In the genomic region with DNA sequence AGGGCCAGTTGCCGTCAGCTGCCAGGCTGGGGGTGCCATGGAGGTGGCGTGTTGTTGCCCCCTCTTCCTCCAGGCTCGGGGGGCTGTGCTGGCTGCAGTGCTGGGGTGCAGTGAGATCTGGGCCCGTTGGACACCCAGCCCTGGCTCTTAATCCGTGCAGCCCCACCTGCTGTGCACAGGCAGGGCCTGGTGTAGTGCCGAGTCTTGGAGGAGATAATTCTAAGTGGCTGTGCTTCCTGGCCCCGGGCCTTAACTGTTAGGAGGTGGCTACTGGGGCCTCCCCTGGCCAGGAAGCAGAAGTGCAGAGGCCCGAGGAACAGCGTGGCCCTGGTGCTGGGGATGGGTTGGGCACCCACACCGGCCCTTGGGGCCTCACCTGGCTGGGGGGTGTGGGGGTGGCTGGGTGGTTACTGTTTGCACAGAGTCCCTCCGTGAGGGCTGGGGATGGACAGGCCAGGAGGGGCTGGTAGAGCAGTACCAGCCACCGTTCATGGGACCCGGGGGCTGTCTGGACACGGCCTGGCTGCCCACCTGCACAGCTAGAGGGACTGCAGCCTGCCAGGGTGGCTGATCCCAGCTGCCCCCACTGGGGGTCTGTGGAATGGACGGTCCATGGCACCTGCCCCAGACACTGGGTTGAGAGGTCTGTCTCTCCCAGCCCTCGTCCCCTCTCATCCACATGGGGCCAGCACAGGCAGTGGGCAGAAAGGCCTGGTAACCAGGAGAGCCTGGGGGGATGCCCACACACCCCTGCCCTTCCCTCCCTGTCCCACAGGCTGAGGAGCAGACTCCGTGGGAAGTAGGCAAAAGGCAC, we compare ENCODE assay signal across 1 cellular context.
TF ChIP-seq lines count a peak whose summit lies in the region.

No MANE protein-coding gene starts in this region.

TF ChIP-seq in HepG2, 621 proteins besides CTCF, POLR2A, EP300 and RAD21 (continued from another document and continues in another):
- TF ChIP-seq, protein P1, sequence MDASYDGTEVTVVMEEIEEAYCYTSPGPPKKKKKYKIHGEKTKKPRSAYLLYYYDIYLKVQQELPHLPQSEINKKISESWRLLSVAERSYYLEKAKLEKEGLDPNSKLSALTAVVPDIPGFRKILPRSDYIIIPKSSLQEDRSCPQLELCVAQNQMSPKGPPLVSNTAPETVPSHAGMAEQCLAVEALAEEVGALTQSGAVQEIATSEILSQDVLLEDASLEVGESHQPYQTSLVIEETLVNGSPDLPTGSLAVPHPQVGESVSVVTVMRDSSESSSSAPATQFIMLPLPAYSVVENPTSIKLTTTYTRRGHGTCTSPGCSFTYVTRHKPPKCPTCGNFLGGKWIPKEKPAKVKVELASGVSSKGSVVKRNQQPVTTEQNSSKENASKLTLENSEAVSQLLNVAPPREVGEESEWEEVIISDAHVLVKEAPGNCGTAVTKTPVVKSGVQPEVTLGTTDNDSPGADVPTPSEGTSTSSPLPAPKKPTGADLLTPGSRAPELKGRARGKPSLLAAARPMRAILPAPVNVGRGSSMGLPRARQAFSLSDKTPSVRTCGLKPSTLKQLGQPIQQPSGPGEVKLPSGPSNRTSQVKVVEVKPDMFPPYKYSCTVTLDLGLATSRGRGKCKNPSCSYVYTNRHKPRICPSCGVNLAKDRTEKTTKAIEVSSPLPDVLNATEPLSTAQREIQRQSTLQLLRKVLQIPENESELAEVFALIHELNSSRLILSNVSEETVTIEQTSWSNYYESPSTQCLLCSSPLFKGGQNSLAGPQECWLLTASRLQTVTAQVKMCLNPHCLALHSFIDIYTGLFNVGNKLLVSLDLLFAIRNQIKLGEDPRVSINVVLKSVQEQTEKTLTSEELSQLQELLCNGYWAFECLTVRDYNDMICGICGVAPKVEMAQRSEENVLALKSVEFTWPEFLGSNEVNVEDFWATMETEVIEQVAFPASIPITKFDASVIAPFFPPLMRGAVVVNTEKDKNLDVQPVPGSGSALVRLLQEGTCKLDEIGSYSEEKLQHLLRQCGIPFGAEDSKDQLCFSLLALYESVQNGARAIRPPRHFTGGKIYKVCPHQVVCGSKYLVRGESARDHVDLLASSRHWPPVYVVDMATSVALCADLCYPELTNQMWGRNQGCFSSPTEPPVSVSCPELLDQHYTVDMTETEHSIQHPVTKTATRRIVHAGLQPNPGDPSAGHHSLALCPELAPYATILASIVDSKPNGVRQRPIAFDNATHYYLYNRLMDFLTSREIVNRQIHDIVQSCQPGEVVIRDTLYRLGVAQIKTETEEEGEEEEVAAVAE (CRISPR knock-in tag; IDR thresholded peaks at IDR 0.05; ENCODE audit: borderline replicate concordance): no peak
- no peak for TF ChIP-seq ZNF878 (CRISPR knock-in tag; IDR thresholded peaks at IDR 0.05)
- no peak for TF ChIP-seq GTF3A (CRISPR knock-in tag; conservative IDR thresholded peaks at IDR 0.05)
- TF ChIP-seq CCAR2 (optimal IDR thresholded peaks at IDR 0.05; ENCODE audit: low read depth, low read length): no peak
- TF ChIP-seq ZNF329 (CRISPR knock-in tag; IDR thresholded peaks at IDR 0.05; ENCODE audit: low read depth): no peak
- no peak for TF ChIP-seq ZMYM2 (CRISPR knock-in tag; IDR thresholded peaks at IDR 0.05)
- TF ChIP-seq ZNF709 (CRISPR knock-in tag; IDR thresholded peaks at IDR 0.05): 0 out of 2 replicates have a peak, but pooled peaks have one; percentile 37
- TF ChIP-seq, protein P2, sequence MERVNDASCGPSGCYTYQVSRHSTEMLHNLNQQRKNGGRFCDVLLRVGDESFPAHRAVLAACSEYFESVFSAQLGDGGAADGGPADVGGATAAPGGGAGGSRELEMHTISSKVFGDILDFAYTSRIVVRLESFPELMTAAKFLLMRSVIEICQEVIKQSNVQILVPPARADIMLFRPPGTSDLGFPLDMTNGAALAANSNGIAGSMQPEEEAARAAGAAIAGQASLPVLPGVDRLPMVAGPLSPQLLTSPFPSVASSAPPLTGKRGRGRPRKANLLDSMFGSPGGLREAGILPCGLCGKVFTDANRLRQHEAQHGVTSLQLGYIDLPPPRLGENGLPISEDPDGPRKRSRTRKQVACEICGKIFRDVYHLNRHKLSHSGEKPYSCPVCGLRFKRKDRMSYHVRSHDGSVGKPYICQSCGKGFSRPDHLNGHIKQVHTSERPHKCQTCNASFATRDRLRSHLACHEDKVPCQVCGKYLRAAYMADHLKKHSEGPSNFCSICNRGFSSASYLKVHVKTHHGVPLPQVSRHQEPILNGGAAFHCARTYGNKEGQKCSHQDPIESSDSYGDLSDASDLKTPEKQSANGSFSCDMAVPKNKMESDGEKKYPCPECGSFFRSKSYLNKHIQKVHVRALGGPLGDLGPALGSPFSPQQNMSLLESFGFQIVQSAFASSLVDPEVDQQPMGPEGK (CRISPR knock-in tag; IDR thresholded peaks at IDR 0.05): 0 out of 2 replicates have a peak, but pooled peaks have one; percentile 20
- no peak for TF ChIP-seq ZNF773 (CRISPR knock-in tag; IDR thresholded peaks at IDR 0.05; ENCODE audit: borderline replicate concordance)
- TF ChIP-seq TAF15 (IDR thresholded peaks at IDR 0.05; ENCODE audit: low read depth, low read length, poor library complexity, severe bottlenecking): no peak
- TF ChIP-seq, protein P3, sequence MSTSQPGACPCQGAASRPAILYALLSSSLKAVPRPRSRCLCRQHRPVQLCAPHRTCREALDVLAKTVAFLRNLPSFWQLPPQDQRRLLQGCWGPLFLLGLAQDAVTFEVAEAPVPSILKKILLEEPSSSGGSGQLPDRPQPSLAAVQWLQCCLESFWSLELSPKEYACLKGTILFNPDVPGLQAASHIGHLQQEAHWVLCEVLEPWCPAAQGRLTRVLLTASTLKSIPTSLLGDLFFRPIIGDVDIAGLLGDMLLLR (CRISPR knock-in tag; IDR thresholded peaks at IDR 0.05): no peak
- TF ChIP-seq, protein P4, sequence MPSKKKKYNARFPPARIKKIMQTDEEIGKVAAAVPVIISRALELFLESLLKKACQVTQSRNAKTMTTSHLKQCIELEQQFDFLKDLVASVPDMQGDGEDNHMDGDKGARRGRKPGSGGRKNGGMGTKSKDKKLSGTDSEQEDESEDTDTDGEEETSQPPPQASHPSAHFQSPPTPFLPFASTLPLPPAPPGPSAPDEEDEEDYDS (CRISPR knock-in tag; IDR thresholded peaks at IDR 0.05): no peak
- no peak for TF ChIP-seq HMG20A (CRISPR knock-in tag; IDR thresholded peaks at IDR 0.05; ENCODE audit: borderline replicate concordance)
- no peak for TF ChIP-seq ATRX (CRISPR knock-in tag; IDR thresholded peaks at IDR 0.05; ENCODE audit: borderline replicate concordance)
- TF ChIP-seq, protein P5, sequence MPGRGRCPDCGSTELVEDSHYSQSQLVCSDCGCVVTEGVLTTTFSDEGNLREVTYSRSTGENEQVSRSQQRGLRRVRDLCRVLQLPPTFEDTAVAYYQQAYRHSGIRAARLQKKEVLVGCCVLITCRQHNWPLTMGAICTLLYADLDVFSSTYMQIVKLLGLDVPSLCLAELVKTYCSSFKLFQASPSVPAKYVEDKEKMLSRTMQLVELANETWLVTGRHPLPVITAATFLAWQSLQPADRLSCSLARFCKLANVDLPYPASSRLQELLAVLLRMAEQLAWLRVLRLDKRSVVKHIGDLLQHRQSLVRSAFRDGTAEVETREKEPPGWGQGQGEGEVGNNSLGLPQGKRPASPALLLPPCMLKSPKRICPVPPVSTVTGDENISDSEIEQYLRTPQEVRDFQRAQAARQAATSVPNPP (CRISPR knock-in tag; IDR thresholded peaks at IDR 0.05): no peak
- no peak for TF ChIP-seq SRSF9 (IDR thresholded peaks at IDR 0.05; ENCODE audit: borderline replicate concordance, insufficient read depth, low read depth, low read length, poor library complexity, severe bottlenecking)
- no peak for TF ChIP-seq GABPA (IDR thresholded peaks at IDR 0.05; ENCODE audit: low read depth, low read length)
- TF ChIP-seq GABPA (CRISPR knock-in tag; IDR thresholded peaks at IDR 0.05; ENCODE audit: low read depth): no peak
- no peak for TF ChIP-seq ZNF432 (CRISPR knock-in tag; IDR thresholded peaks at IDR 0.05; ENCODE audit: borderline replicate concordance)
- TF ChIP-seq, protein P6, sequence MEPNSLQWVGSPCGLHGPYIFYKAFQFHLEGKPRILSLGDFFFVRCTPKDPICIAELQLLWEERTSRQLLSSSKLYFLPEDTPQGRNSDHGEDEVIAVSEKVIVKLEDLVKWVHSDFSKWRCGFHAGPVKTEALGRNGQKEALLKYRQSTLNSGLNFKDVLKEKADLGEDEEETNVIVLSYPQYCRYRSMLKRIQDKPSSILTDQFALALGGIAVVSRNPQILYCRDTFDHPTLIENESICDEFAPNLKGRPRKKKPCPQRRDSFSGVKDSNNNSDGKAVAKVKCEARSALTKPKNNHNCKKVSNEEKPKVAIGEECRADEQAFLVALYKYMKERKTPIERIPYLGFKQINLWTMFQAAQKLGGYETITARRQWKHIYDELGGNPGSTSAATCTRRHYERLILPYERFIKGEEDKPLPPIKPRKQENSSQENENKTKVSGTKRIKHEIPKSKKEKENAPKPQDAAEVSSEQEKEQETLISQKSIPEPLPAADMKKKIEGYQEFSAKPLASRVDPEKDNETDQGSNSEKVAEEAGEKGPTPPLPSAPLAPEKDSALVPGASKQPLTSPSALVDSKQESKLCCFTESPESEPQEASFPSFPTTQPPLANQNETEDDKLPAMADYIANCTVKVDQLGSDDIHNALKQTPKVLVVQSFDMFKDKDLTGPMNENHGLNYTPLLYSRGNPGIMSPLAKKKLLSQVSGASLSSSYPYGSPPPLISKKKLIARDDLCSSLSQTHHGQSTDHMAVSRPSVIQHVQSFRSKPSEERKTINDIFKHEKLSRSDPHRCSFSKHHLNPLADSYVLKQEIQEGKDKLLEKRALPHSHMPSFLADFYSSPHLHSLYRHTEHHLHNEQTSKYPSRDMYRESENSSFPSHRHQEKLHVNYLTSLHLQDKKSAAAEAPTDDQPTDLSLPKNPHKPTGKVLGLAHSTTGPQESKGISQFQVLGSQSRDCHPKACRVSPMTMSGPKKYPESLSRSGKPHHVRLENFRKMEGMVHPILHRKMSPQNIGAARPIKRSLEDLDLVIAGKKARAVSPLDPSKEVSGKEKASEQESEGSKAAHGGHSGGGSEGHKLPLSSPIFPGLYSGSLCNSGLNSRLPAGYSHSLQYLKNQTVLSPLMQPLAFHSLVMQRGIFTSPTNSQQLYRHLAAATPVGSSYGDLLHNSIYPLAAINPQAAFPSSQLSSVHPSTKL (CRISPR knock-in tag; IDR thresholded peaks at IDR 0.05): no peak
- TF ChIP-seq, protein P7, sequence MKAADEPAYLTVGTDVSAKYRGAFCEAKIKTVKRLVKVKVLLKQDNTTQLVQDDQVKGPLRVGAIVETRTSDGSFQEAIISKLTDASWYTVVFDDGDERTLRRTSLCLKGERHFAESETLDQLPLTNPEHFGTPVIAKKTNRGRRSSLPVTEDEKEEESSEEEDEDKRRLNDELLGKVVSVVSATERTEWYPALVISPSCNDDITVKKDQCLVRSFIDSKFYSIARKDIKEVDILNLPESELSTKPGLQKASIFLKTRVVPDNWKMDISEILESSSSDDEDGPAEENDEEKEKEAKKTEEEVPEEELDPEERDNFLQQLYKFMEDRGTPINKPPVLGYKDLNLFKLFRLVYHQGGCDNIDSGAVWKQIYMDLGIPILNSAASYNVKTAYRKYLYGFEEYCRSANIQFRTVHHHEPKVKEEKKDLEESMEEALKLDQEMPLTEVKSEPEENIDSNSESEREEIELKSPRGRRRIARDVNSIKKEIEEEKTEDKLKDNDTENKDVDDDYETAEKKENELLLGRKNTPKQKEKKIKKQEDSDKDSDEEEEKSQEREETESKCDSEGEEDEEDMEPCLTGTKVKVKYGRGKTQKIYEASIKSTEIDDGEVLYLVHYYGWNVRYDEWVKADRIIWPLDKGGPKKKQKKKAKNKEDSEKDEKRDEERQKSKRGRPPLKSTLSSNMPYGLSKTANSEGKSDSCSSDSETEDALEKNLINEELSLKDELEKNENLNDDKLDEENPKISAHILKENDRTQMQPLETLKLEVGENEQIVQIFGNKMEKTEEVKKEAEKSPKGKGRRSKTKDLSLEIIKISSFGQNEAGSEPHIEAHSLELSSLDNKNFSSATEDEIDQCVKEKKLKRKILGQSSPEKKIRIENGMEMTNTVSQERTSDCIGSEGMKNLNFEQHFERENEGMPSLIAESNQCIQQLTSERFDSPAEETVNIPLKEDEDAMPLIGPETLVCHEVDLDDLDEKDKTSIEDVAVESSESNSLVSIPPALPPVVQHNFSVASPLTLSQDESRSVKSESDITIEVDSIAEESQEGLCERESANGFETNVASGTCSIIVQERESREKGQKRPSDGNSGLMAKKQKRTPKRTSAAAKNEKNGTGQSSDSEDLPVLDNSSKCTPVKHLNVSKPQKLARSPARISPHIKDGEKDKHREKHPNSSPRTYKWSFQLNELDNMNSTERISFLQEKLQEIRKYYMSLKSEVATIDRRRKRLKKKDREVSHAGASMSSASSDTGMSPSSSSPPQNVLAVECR (CRISPR knock-in tag; IDR thresholded peaks at IDR 0.05; ENCODE audit: borderline replicate concordance): 0 out of 2 replicates have a peak, but pooled peaks have one; percentile 13
- no peak for TF ChIP-seq IRF2 (CRISPR knock-in tag; IDR thresholded peaks at IDR 0.05)
- TF ChIP-seq ZNF205 (CRISPR knock-in tag; IDR thresholded peaks at IDR 0.05): no peak
- 0 out of 2 replicates have a peak, but pooled peaks have one; percentile 56 for TF ChIP-seq SSRP1 (CRISPR knock-in tag; IDR thresholded peaks at IDR 0.05)
- TF ChIP-seq, protein P8, sequence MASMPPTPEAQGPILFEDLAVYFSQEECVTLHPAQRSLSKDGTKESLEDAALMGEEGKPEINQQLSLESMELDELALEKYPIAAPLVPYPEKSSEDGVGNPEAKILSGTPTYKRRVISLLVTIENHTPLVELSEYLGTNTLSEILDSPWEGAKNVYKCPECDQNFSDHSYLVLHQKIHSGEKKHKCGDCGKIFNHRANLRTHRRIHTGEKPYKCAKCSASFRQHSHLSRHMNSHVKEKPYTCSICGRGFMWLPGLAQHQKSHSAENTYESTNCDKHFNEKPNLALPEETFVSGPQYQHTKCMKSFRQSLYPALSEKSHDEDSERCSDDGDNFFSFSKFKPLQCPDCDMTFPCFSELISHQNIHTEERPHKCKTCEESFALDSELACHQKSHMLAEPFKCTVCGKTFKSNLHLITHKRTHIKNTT (CRISPR knock-in tag; IDR thresholded peaks at IDR 0.05): no peak
- TF ChIP-seq, protein P9, sequence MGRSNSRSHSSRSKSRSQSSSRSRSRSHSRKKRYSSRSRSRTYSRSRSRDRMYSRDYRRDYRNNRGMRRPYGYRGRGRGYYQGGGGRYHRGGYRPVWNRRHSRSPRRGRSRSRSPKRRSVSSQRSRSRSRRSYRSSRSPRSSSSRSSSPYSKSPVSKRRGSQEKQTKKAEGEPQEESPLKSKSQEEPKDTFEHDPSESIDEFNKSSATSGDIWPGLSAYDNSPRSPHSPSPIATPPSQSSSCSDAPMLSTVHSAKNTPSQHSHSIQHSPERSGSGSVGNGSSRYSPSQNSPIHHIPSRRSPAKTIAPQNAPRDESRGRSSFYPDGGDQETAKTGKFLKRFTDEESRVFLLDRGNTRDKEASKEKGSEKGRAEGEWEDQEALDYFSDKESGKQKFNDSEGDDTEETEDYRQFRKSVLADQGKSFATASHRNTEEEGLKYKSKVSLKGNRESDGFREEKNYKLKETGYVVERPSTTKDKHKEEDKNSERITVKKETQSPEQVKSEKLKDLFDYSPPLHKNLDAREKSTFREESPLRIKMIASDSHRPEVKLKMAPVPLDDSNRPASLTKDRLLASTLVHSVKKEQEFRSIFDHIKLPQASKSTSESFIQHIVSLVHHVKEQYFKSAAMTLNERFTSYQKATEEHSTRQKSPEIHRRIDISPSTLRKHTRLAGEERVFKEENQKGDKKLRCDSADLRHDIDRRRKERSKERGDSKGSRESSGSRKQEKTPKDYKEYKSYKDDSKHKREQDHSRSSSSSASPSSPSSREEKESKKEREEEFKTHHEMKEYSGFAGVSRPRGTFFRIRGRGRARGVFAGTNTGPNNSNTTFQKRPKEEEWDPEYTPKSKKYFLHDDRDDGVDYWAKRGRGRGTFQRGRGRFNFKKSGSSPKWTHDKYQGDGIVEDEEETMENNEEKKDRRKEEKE (IDR thresholded peaks at IDR 0.05): no peak
- peak; percentile 58 for TF ChIP-seq HNRNPL (IDR thresholded peaks at IDR 0.05; ENCODE audit: low read depth, low read length)
- 0 out of 2 replicates have a peak, but pooled peaks have one; percentile 21 for TF ChIP-seq ZC3H13 (CRISPR knock-in tag; IDR thresholded peaks at IDR 0.05)
